ENCODE assay signal across 9 cellular contexts in the genomic region with DNA sequence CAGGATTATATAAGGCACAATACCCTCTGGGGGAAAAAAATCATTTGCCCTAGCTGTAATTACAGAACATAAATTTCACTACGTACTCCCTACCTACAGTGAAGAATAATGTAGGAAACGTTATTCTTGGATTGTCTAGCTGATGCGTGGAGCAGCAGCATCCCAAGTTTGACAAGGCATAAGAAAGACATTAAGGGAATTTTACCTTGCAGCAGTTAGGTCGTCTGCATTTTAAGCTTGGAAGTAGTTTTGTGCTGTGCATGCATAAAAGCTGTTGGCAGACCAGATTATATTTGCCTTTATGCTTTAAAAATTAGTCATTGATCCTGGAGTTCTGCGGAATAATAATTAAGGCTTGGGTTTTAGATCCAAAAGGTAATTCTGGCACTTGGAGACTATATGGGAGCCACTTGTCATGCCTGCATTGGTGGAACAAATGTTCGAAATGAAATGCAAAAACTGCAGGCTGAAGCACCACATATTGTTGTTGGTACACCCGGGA. TPM values are rescaled to one million over a fixed set of nuclear protein-coding genes. Genes with fewer than 3 reads are reported as not detected.
DNase-seq lines count a peak whose midpoint lies in the region; ATAC-seq and TF ChIP-seq lines count a peak whose summit lies in the region.
"Had no signal": no experiment of that assay in that cellular context is flagged by ENCODE, and none has a peak within 500 bp of the region (broad histone marks: within the 10 kb centered on the region; RNA-seq: fewer than 3 reads in every experiment).

No MANE protein-coding gene starts in this region.

- DNase-seq in fibroblast of pulmonary artery (ENCODE audit: low read depth) (no peak), gastrocnemius medialis (no peak), putamen (ENCODE audit: low spot score) (no peak), globus pallidus (ENCODE audit: low spot score) (no peak)

- H3K9me3 ChIP-seq in SU-DHL-6 (ENCODE audit: insufficient read depth, low read length) (no peaks in the 10 kb centered on the region), gastrocnemius medialis (no peaks in the 10 kb centered on the region)

- peaks cover 38 to 49% of the 10 kb centered on the region in 2 donors for H3K4me1 ChIP-seq in gastrocnemius medialis

- H4K20me1 ChIP-seq in SU-DHL-6 (ENCODE audit: low read depth, low read length), result peaks cover 44% of the 10 kb centered on the region

- H3K4me3 ChIP-seq in SU-DHL-6 (ENCODE audit: insufficient read depth, low read length, poor library complexity, severe bottlenecking) (peak overlapping the region; percentile 100), fibroblast of pulmonary artery (replicated peaks; ENCODE audit: low read depth, low read length) (peak overlapping the region; percentile 99), gastrocnemius medialis (peak overlapping the region; percentile 63 to 93 (median 86))

- H3K27me3 ChIP-seq in SU-DHL-6 (ENCODE audit: low read length) (no peaks in the 10 kb centered on the region), gastrocnemius medialis (no peaks in the 10 kb centered on the region)

- H2AFZ ChIP-seq in SU-DHL-6 (ENCODE audit: low read depth, low read length, severe bottlenecking), result no peak overlapping the region

- H3K79me2 ChIP-seq in SU-DHL-6 (ENCODE audit: insufficient read depth, low read length), result peaks cover 42% of the 10 kb centered on the region

- intact Hi-C loops in gastrocnemius medialis (cut with DNase I; ENCODE audit: low total_unique reads), result loop anchor here (10.0 kb wide), 2 partner anchors 681 to 929 kb away; a partner anchor contains a TSS

- H3K27ac ChIP-seq in SU-DHL-6 (ENCODE audit: low read depth, low read length) (peak overlapping the region; percentile 98), gastrocnemius medialis (peak overlapping the region in 3 of 4 donors; percentile 88 to 99 (median 97))

- in situ Hi-C loops in gastrocnemius medialis (cut with MboI; ENCODE audit: low sequenced_read_pairs in 4 of 4), result loop anchor here in 3 of 4 donors (25.0 kb wide), 3 partner anchors 223 to 1198 kb away; a partner anchor contains a TSS

- H3K9ac ChIP-seq in SU-DHL-6 (ENCODE audit: low read length), result peak overlapping the region; percentile 100

- TF ChIP-seq POLR2A in GM15510 (IDR thresholded peaks at IDR 0.05; ENCODE audit: borderline replicate concordance, extremely low read depth, insufficient read length) (peak; percentile 24), gastrocnemius medialis (IDR thresholded peaks at IDR 0.05) (no peak)

- TF ChIP-seq CTCF in SU-DHL-6 (IDR thresholded peaks at IDR 0.05; ENCODE audit: insufficient read depth, low read length, poor library complexity, severe bottlenecking) (no peak), fibroblast of pulmonary artery (IDR thresholded peaks at IDR 0.05; ENCODE audit: low read length, missing control alignments) (no peak), gastrocnemius medialis (IDR thresholded peaks at IDR 0.05 in 4 of 5, conservative IDR thresholded peaks at IDR 0.05 in 1 of 5) (no peak)

- peaks cover 88% of the 10 kb centered on the region for H3F3A ChIP-seq in SU-DHL-6 (ENCODE audit: insufficient read depth)

- H3K36me3 ChIP-seq in SU-DHL-6 (ENCODE audit: low read length) (peaks cover 64% of the 10 kb centered on the region), gastrocnemius medialis (peaks cover 11 to 59% of the 10 kb centered on the region in 2 donors)

- H3K4me2 ChIP-seq in SU-DHL-6 (ENCODE audit: low read depth, low read length, poor library complexity, severe bottlenecking), result peak overlapping the region; percentile 83

- ATAC-seq in gastrocnemius medialis (no peak), HG03135 (IDR thresholded peaks at IDR 0.05; ENCODE audit: unreplicated experiment) (no peak), HG03025 (IDR thresholded peaks at IDR 0.05; ENCODE audit: low FRiP score, unreplicated experiment) (no peak)

- H3K9me2 ChIP-seq in SU-DHL-6 (replicated peaks; ENCODE audit: insufficient read depth, low read length), result no peaks in the 10 kb centered on the region

RNA-seq across cellular contexts. Expression of a gene that starts 2.2 kb away (rescaled TPM):
- total RNA-seq in gastrocnemius medialis, result 100 to 1,000 TPM; 531 to 622 (median 574) TPM

RNA-seq across cellular contexts. Expression of a gene that starts 20.7 kb away (rescaled TPM):
- 10 to 100 TPM in 1 of 4 donors, 1 to 10 TPM in 3; 4.5 to 15.1 (median 7.3) TPM for total RNA-seq in gastrocnemius medialis

RNA-seq across cellular contexts. Expression of a gene that starts 56.9 kb away (rescaled TPM):
- total RNA-seq in gastrocnemius medialis, result 1 to 10 TPM in 2 of 4 donors, under 1 TPM in 2; 0.33 to 4.1 (median 1.8) TPM
- total RNA-seq: H4 had no signal
